Comparison of ENCODE assay signal across 1 cellular context in genomic region chrX:77922768-77923167, GRCh38.
A peak's percentile ranks its signal among the peaks of the same experiment; 100 is the strongest.
TF ChIP-seq lines count a peak whose summit lies in the region.

No MANE protein-coding gene starts in this region.

TF ChIP-seq in K562, 482 proteins besides CTCF, POLR2A, EP300 and RAD21:
- TF ChIP-seq JUND (IDR thresholded peaks at IDR 0.05; ENCODE audit: borderline replicate concordance, low read depth, low read length), result 0 out of 2 replicates have a peak, but pooled peaks have one; percentile 45
- peak; percentile 28; the same call in 1 of the 3 replicates for TF ChIP-seq JUND (tag; IDR thresholded peaks at IDR 0.05; ENCODE audit: borderline replicate concordance, low read depth, low read length)
- no peak for TF ChIP-seq PRMT5 (CRISPR knock-in tag; IDR thresholded peaks at IDR 0.05)
- no peak for TF ChIP-seq SIN3B (IDR thresholded peaks at IDR 0.05; ENCODE audit: low read depth)
- TF ChIP-seq ARID1B (IDR thresholded peaks at IDR 0.05), result peak; percentile 88
- peak; percentile 42; the same call in 1 of the 2 replicates for TF ChIP-seq STAT5A (IDR thresholded peaks at IDR 0.05; ENCODE audit: borderline replicate concordance, low read length)
- no peak for TF ChIP-seq ZNF282 (CRISPR knock-in tag; IDR thresholded peaks at IDR 0.05)
- peak; percentile 56; the same call in 1 of the 2 replicates for TF ChIP-seq FOSL1 (tag; conservative IDR thresholded peaks at IDR 0.05)
- peak; percentile 80 for TF ChIP-seq DPF2 (IDR thresholded peaks at IDR 0.05)
- TF ChIP-seq MAZ (CRISPR knock-in tag; conservative IDR thresholded peaks at IDR 0.05 in 1 of 2, IDR thresholded peaks at IDR 0.05 in 1 of 2), result no peak
- TF ChIP-seq, protein P1, sequence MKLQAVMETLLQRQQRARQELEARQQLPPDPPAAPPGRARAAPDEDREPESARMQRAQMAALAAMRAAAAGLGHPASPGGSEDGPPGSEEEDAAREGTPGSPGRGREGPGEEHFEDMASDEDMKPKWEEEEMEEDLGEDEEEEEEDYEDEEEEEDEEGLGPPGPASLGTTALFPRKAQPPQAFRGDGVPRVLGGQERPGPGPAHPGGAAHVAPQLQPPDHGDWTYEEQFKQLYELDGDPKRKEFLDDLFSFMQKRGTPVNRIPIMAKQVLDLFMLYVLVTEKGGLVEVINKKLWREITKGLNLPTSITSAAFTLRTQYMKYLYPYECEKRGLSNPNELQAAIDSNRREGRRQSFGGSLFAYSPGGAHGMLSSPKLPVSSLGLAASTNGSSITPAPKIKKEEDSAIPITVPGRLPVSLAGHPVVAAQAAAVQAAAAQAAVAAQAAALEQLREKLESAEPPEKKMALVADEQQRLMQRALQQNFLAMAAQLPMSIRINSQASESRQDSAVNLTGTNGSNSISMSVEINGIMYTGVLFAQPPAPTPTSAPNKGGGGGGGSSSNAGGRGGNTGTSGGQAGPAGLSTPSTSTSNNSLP (IDR thresholded peaks at IDR 0.05; ENCODE audit: borderline replicate concordance, low read depth, low read length), result no peak
- TF ChIP-seq TEAD4 (IDR thresholded peaks at IDR 0.05; ENCODE audit: low read length), result peak; percentile 83
- no peak for TF ChIP-seq TEAD4 (CRISPR knock-in tag; IDR thresholded peaks at IDR 0.05; ENCODE audit: borderline replicate concordance)
- TF ChIP-seq MTA2 (IDR thresholded peaks at IDR 0.05; ENCODE audit: low read depth), result peak; percentile 56; the same call in 1 of the 2 replicates
- TF ChIP-seq LEF1 (IDR thresholded peaks at IDR 0.05), result 0 out of 2 replicates have a peak, but pooled peaks have one; percentile 37
- TF ChIP-seq IRF2 (CRISPR knock-in tag; IDR thresholded peaks at IDR 0.05), result no peak
- peak; percentile 72 for TF ChIP-seq CBFA2T2 (conservative IDR thresholded peaks at IDR 0.05)
- TF ChIP-seq SMARCA4 (IDR thresholded peaks at IDR 0.05), result peak; percentile 62
- TF ChIP-seq ZNF121 (CRISPR knock-in tag; conservative IDR thresholded peaks at IDR 0.05), result no peak
- no peak for TF ChIP-seq ZKSCAN1 (IDR thresholded peaks at IDR 0.05; ENCODE audit: low read depth, low read length)
- TF ChIP-seq KLF16 (IDR thresholded peaks at IDR 0.05), result peak; percentile 43; the same call in 1 of the 2 replicates
- no peak for TF ChIP-seq GABPB2 (CRISPR knock-in tag; conservative IDR thresholded peaks at IDR 0.05)
- TF ChIP-seq ZFP36 (IDR thresholded peaks at IDR 0.05; ENCODE audit: low read depth, low read length, partially characterized antibody), result peak; percentile 53
- TF ChIP-seq SMARCC2 (IDR thresholded peaks at IDR 0.05; ENCODE audit: low read depth), result 0 out of 2 replicates have a peak, but pooled peaks have one; percentile 18
- no peak for TF ChIP-seq XRCC5 (IDR thresholded peaks at IDR 0.05; ENCODE audit: low read depth, low read length)
- no peak for TF ChIP-seq ZBED1 (IDR thresholded peaks at IDR 0.05)
- no peak for TF ChIP-seq IRF9 (tag; IDR thresholded peaks at IDR 0.05)
- TF ChIP-seq CEBPB (tag; IDR thresholded peaks at IDR 0.05), result no peak
- 0 out of 2 replicates have a peak, but pooled peaks have one; percentile 17 for TF ChIP-seq SOX6 (IDR thresholded peaks at IDR 0.05)
- TF ChIP-seq MEIS2 (IDR thresholded peaks at IDR 0.05; ENCODE audit: partially characterized antibody), result peak; percentile 6
- no peak for TF ChIP-seq ZNF57 (CRISPR knock-in tag; IDR thresholded peaks at IDR 0.05)
- peak; percentile 32; the same call in 1 of the 2 replicates for TF ChIP-seq NFIC (IDR thresholded peaks at IDR 0.05)
- TF ChIP-seq KDM1A (IDR thresholded peaks at IDR 0.05), result no peak
- peak; percentile 61; the same call in 1 of the 2 replicates for TF ChIP-seq SMARCE1 (IDR thresholded peaks at IDR 0.05)
- peak; percentile 62 for TF ChIP-seq NCOR1 (IDR thresholded peaks at IDR 0.05)
- peak; percentile 18; the same call in 1 of the 2 replicates for TF ChIP-seq ZFP1 (CRISPR knock-in tag; IDR thresholded peaks at IDR 0.05)
- no peak for TF ChIP-seq HSF4 (CRISPR knock-in tag; IDR thresholded peaks at IDR 0.05; ENCODE audit: borderline replicate concordance)
- no peak for TF ChIP-seq DNMT1 (IDR thresholded peaks at IDR 0.05)
- no peak for TF ChIP-seq ZNF263 (CRISPR knock-in tag; IDR thresholded peaks at IDR 0.05; ENCODE audit: borderline replicate concordance)
- no peak for TF ChIP-seq YBX1 (IDR thresholded peaks at IDR 0.05)
- TF ChIP-seq CBFA2T3 (IDR thresholded peaks at IDR 0.05), result peak; percentile 87
- peak; percentile 77 for TF ChIP-seq TCF3 (CRISPR knock-in tag; IDR thresholded peaks at IDR 0.05)
- TF ChIP-seq CHD1 (IDR thresholded peaks at IDR 0.05; ENCODE audit: low read length), result no peak
- no peak for TF ChIP-seq MYBL2 (IDR thresholded peaks at IDR 0.05; ENCODE audit: low read depth)
- no peak for TF ChIP-seq MYBL2 (CRISPR knock-in tag; IDR thresholded peaks at IDR 0.05; ENCODE audit: borderline replicate concordance)
- TF ChIP-seq PML (IDR thresholded peaks at IDR 0.05; ENCODE audit: low read length), result peak; percentile 54
- no peak for TF ChIP-seq ZNF407 (IDR thresholded peaks at IDR 0.05; ENCODE audit: low read depth)
- no peak for TF ChIP-seq NR2C1 (IDR thresholded peaks at IDR 0.05)
- no peak for TF ChIP-seq NR2C1 (tag; IDR thresholded peaks at IDR 0.05)
- TF ChIP-seq TAL1 (IDR thresholded peaks at IDR 0.05), result peak; percentile 81
